In the genomic region with DNA sequence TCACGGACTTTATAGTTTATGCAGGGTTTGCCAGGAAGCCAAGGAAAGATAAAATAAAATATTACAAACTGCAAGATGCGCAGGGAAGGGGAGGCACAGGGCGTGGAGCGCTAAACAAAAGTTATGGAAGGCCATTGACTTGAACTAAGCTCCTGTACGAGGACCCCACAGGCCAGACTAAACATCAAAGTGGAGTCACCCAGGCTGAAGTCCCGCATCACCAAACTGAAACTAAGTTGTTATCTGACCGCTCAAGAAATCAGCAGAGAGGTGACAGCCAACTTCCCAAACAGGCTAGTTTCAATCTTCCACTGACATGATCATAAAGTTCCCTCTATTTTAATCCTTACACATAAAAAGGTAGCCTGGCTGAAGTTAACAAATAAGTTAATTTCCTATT, we compare ENCODE assay signal across 13 cellular contexts.
DNase-seq lines count a peak whose midpoint lies in the region; ATAC-seq and TF ChIP-seq lines count a peak whose summit lies in the region.
"Had no signal": no experiment of that assay in that cellular context is flagged by ENCODE, and none has a peak within 500 bp of the region (broad histone marks: within the 10 kb centered on the region; RNA-seq: fewer than 3 reads in every experiment).

No MANE protein-coding gene starts in this region.

- no peaks in the 10 kb centered on the region for H3K27me3 Mint-ChIP-seq in natural killer cell treated with Interleukin-12 subunit alpha and Interleukin-12 subunit beta and Interleukin-15 and Interleukin-18, amount 100 ng/mL, for 72 hours

- H3K4me3 Mint-ChIP-seq in natural killer cell treated with Interleukin-12 subunit alpha and Interleukin-12 subunit beta and Interleukin-15 and Interleukin-18, amount 100 ng/mL, for 72 hours = no peak overlapping the region

- peak overlapping the region in 1 of 2 donors; percentile 4 for H3K27ac Mint-ChIP-seq in natural killer cell treated with Interleukin-12 subunit alpha and Interleukin-12 subunit beta and Interleukin-15 and Interleukin-18, amount 100 ng/mL, for 72 hours

- no peaks in the 10 kb centered on the region for H3K9me2 ChIP-seq in DOHH2 (replicated peaks; ENCODE audit: control insufficient read depth, low read length)

- no peaks in the 10 kb centered on the region for H3K9me3 Mint-ChIP-seq in natural killer cell treated with Interleukin-12 subunit alpha and Interleukin-12 subunit beta and Interleukin-15 and Interleukin-18, amount 100 ng/mL, for 72 hours

- no peak for TF ChIP-seq CTCF in DOHH2 (IDR thresholded peaks at IDR 0.05; ENCODE audit: low read depth, low read length, poor library complexity, severe bottlenecking)
- no peak for TF ChIP-seq CTCF in osteoblast (IDR thresholded peaks at IDR 0.05; ENCODE audit: extremely low read depth, low read depth, low read length)

- DNase-seq in MV-4-11 (lab: John Stamatoyannopoulos, UW) = peak; percentile 34
- DNase-seq in erythroblast (lab: John Stamatoyannopoulos, UW) = peak; percentile 22 to 38
- DNase-seq in osteoblast (ENCODE audit: insufficient read length, low spot score, missing footprints) = no peak
- no peak for DNase-seq in cerebellar cortex (ENCODE audit: low spot score)
- DNase-seq in natural killer cell treated with Interleukin-12 subunit alpha and Interleukin-12 subunit beta and Interleukin-15 and Interleukin-18, amount 100 ng/mL, for 72 hours (ENCODE audit: low spot score) = no peak
- no peak for DNase-seq in kidney tubule cell (ENCODE audit: low spot score)
- DNase-seq: DMS 273 treated with DMSO at 0.1 percent for 48 hours, GDM1, NCI-H1417 treated with DMSO at 0.1 percent for 48 hours had no signal

- no peak for TF ChIP-seq POLR2A in erythroblast (IDR thresholded peaks at IDR 0.05; ENCODE audit: low read length)

- H3K27ac ChIP-seq in DOHH2 (ENCODE audit: low read depth, low read length) (no peak overlapping the region), osteoblast (ENCODE audit: low read depth, low read length) (no peak overlapping the region)
- H3K27ac ChIP-seq: HL-60 had no signal

- no peaks in the 10 kb centered on the region for H3F3A ChIP-seq in DOHH2 (ENCODE audit: control insufficient read depth, insufficient read depth)

- peak overlapping the region; percentile 48; the same call in 1 of the 2 replicates for H3K4me2 ChIP-seq in DOHH2 (ENCODE audit: low read length)
- H3K4me2 ChIP-seq in osteoblast (ENCODE audit: insufficient read depth, low read length) = peak overlapping the region; percentile 9

- H4K20me1 ChIP-seq in DOHH2 (ENCODE audit: control insufficient read depth, insufficient read depth, low read depth, low read length) (no peaks in the 10 kb centered on the region), osteoblast (ENCODE audit: insufficient read depth, low read length) (no peaks in the 10 kb centered on the region)

- H2AFZ ChIP-seq in osteoblast (ENCODE audit: low read length) = no peak overlapping the region

- H3K36me3 Mint-ChIP-seq in natural killer cell treated with Interleukin-12 subunit alpha and Interleukin-12 subunit beta and Interleukin-15 and Interleukin-18, amount 100 ng/mL, for 72 hours = no peaks in the 10 kb centered on the region

- H3K79me2 ChIP-seq in DOHH2 (ENCODE audit: control insufficient read depth, low read length) = no peaks in the 10 kb centered on the region
- no peaks in the 10 kb centered on the region for H3K79me2 ChIP-seq in osteoblast (ENCODE audit: insufficient read depth, low read length)

- 0 out of 2 replicates have a peak, but pooled peaks cover 5% of the 10 kb centered on the region for H3K27me3 ChIP-seq in DOHH2 (ENCODE audit: control insufficient read depth, low read length)
- no peaks in the 10 kb centered on the region for H3K27me3 ChIP-seq in osteoblast (ENCODE audit: insufficient read depth, low read length)

- peaks cover 0 to 6% of the 10 kb centered on the region in 2 donors for H3K4me1 Mint-ChIP-seq in natural killer cell treated with Interleukin-12 subunit alpha and Interleukin-12 subunit beta and Interleukin-15 and Interleukin-18, amount 100 ng/mL, for 72 hours (ENCODE audit: low read depth in 2 of 2)

- no peak for ATAC-seq in natural killer cell treated with Interleukin-12 subunit alpha and Interleukin-12 subunit beta and Interleukin-15 and Interleukin-18, amount 100 ng/mL, for 72 hours
- ATAC-seq: Right ventricle myocardium inferior had no signal

- H3K36me3 ChIP-seq in DOHH2 (ENCODE audit: control insufficient read depth, low read length) = no peaks in the 10 kb centered on the region
- H3K36me3 ChIP-seq in osteoblast (ENCODE audit: insufficient read depth, low read length) = no peaks in the 10 kb centered on the region
- H3K36me3 ChIP-seq: HAP-1 had no signal

- H3K9me3 ChIP-seq in DOHH2 (ENCODE audit: control insufficient read depth, insufficient read depth, low read length) = no peaks in the 10 kb centered on the region
- no peaks in the 10 kb centered on the region for H3K9me3 ChIP-seq in osteoblast (ENCODE audit: low read depth, low read length)
- H3K9me3 ChIP-seq: HAP-1 had no signal

- H3K4me1 ChIP-seq in DOHH2 (ENCODE audit: control insufficient read depth, low read length) = peaks cover 15% of the 10 kb centered on the region
- H3K4me1 ChIP-seq in osteoblast (ENCODE audit: insufficient read depth, low read length) = no peaks in the 10 kb centered on the region
- H3K4me1 ChIP-seq: HAP-1 had no signal

- H3K4me3 ChIP-seq in DOHH2 (ENCODE audit: low read length) (no peak overlapping the region), osteoblast (ENCODE audit: insufficient read depth, low read length) (no peak overlapping the region)
- H3K4me3 ChIP-seq: HAP-1 had no signal

Comparison
In these comparisons a context has a peak if more than half of its experiments do, and no peak if none do; other contexts are left out.
1. DNase-seq: peak in MV-4-11 (single experiment) and erythroblast (2 of 2); none in osteoblast (single experiment), cerebellar cortex (single experiment), natural killer cell treated with Interleukin-12 subunit alpha and Interleukin-12 subunit beta and Interleukin-15 and Interleukin-18, amount 100 ng/mL, for 72 hours (single experiment) and kidney tubule cell (single experiment).